35 cellular contexts compared by ENCODE assay signal in the genomic region with DNA sequence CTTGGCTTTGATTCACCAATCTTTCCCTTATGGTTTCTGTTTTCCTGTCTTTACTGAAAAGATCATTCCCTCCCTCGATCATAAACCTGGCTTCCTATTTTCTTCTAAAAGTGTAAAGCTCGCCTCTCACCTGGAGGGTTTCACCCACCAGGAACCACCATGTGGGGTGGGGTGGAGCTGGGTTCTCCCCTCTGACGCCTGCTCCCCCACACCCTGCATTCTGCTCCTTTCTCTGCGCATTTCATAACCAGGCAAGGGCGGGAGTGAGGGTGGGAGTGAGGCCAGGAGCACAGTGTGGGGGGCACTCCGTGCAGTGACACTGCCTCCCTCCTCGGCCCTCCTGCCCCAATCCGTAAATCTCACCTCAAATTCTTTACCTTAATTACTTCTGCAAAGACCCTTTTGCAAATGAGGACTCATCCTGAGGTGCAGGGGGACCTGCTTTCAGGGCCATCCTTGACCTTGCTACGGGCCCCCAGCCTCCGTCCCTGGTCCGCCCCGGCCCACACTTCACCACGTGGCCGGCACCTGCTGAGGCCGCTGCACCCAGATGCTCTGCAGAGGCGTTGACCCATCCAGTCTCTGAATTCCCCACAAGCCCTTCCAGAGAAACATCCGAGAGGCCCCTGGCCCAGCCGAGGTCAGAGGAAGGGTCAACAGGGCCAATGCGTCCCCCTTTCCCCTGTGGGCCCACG. TPM values are rescaled to one million over a fixed set of nuclear protein-coding genes. Genes with fewer than 3 reads are reported as not detected.
"Had no signal": no experiment of that assay in that cellular context is flagged by ENCODE, and none has a peak within 500 bp of the region (broad histone marks: within the 10 kb centered on the region; RNA-seq: fewer than 3 reads in every experiment).

No MANE protein-coding gene starts in this region.

- ATAC-seq: activated CD4-positive, alpha-beta T cell treated with anti-CD3 and anti-CD28 coated beads for 36 hours; activated CD4-positive, CD25-positive, alpha-beta regulatory T cell treated with anti-CD3 and anti-CD28 coated beads, Interleukin-2, amount 50 U/mL, for 24 hours; activated CD8-positive, alpha-beta T cell treated with anti-CD3 and anti-CD28 coated beads, Interleukin-2, amount 10 ng/mL, durations not matched to agents 7 days and 5 days; body of pancreas; PC-3 had no signal

- H3K4me1 Mint-ChIP-seq: activated CD4-positive, alpha-beta T cell treated with anti-CD3 and anti-CD28 coated beads for 36 hours; activated CD4-positive, alpha-beta T cell treated with anti-CD3 and anti-CD28 coated beads, Interleukin-2, amount 10 ng/mL, durations not matched to agents 7 days and 5 days; activated naive CD4-positive, alpha-beta T cell treated with anti-CD3 and anti-CD28 coated beads, Interleukin-2, amount 10 ng/mL, durations not matched to agents 7 days and 5 days had no signal

- H3K27me3 ChIP-seq: adrenal gland, body of pancreas, MG63, Peyer's patch, SJSA1 had no signal

- H3K27ac Mint-ChIP-seq: activated CD4-positive, alpha-beta T cell treated with anti-CD3 and anti-CD28 coated beads for 36 hours; activated CD4-positive, alpha-beta T cell treated with anti-CD3 and anti-CD28 coated beads, Interleukin-2, amount 10 ng/mL, durations not matched to agents 7 days and 5 days; activated CD8-positive, alpha-beta T cell treated with anti-CD3 and anti-CD28 coated beads, Interleukin-2, amount 10 ng/mL, durations not matched to agents 7 days and 5 days; activated naive CD4-positive, alpha-beta T cell treated with anti-CD3 and anti-CD28 coated beads, Interleukin-2, amount 10 ng/mL, durations not matched to agents 7 days and 5 days; activated T-cell treated with anti-CD3 and anti-CD28 coated beads, Interleukin-2, amount 50 U/mL, for 24 hours; activated T-helper 1 cell treated with anti-CD3 and anti-CD28 coated beads, Interleukin-12 subunit alpha, Interleukin-12 subunit beta, Interleukin-2, Interleukin-4 antibody, amounts not matched to agents 30 ng/mL and 10 ng/mL and 1 ng/mL, durations not matched to agents 14 hours and 24 hours and 36 hours; T-helper 1 cell treated with Interleukin-12 subunit alpha and Interleukin-12 subunit beta and Interleukin-4 antibody, amounts not matched to agents 30 μg/mL and 1 μg/mL, for 36 hours; T-helper 2 cell treated with Interferon-gamma antibody and Interleukin-4, amounts not matched to agents 5 μg/mL and 100 μg/mL, for 36 hours had no signal

- H3K27ac ChIP-seq: adrenal gland, body of pancreas, breast epithelium, Peyer's patch, SJSA1 had no signal

- H3K4me1 ChIP-seq: adrenal gland, body of pancreas, breast epithelium, Peyer's patch, SJSA1 had no signal

- DNase-seq: activated CD4-positive, alpha-beta T cell treated with anti-CD3 and anti-CD28 coated beads for 36 hours; activated CD4-positive, alpha-beta T cell treated with anti-CD3 and anti-CD28 coated beads, Interleukin-2, amount 10 ng/mL, durations not matched to agents 7 days and 5 days; activated CD4-positive, alpha-beta T cell treated with anti-CD3 and anti-CD28 coated beads, Interleukin-2, amount 50 U/mL, for 48 hours; activated CD8-positive, alpha-beta T cell treated with anti-CD3 and anti-CD28 coated beads, Interleukin-2, amount 10 ng/mL, durations not matched to agents 7 days and 5 days; activated gamma-delta T cell treated with Interleukin-2 at 50 U/mL for 16 hours; activated naive CD4-positive, alpha-beta T cell treated with anti-CD3 and anti-CD28 coated beads, Interleukin-2, amount 10 ng/mL, durations not matched to agents 7 days and 5 days; activated T-cell treated with anti-CD3 and anti-CD28 coated beads, Interleukin-2, amount 50 U/mL, for 24 hours; adrenal gland; body of pancreas; Kasumi-1; KG1; MG63; NCI-H1048; NCI-H1105 treated with DMSO at 0.1 percent for 48 hours; NCI-H146; NCI-H187; NCI-H2029 treated with DMSO at 0.1 percent for 48 hours; NCI-H2107; NCI-H2171; NCI-H510A; NCI-H526; NCI-H748 treated with DMSO at 0.1 percent for 48 hours; NK-92 treated with Interleukin-12 subunit alpha and Interleukin-12 subunit beta, amount 100 ng/mL, for 24 hours; PC-3; Peyer's patch; RPMI8226; SHP77 treated with DMSO at 0.1 percent for 48 hours; SK-N-SH had no signal

- H3K9ac ChIP-seq: SK-N-SH had no signal

- H3K4me2 ChIP-seq: SK-N-SH had no signal

- H3K36me3 Mint-ChIP-seq: activated naive CD4-positive, alpha-beta T cell treated with anti-CD3 and anti-CD28 coated beads, Interleukin-2, amount 10 ng/mL, durations not matched to agents 7 days and 5 days had no signal

- H3K9me3 Mint-ChIP-seq: activated T-cell treated with anti-CD3 and anti-CD28 coated beads, Interleukin-2, amount 50 U/mL, for 24 hours; T-helper 1 cell treated with Interleukin-12 subunit alpha and Interleukin-12 subunit beta and Interleukin-4 antibody, amounts not matched to agents 30 μg/mL and 1 μg/mL, for 36 hours; T-helper 2 cell treated with Interferon-gamma antibody and Interleukin-4, amounts not matched to agents 5 μg/mL and 100 μg/mL, for 36 hours had no signal

- H3K9me3 ChIP-seq: adrenal gland, SJSA1, SK-N-SH had no signal

- H3K4me3 Mint-ChIP-seq: activated CD4-positive, alpha-beta T cell treated with anti-CD3 and anti-CD28 coated beads for 36 hours; activated CD4-positive, alpha-beta T cell treated with anti-CD3 and anti-CD28 coated beads, Interleukin-2, amount 10 ng/mL, durations not matched to agents 7 days and 5 days; activated CD8-positive, alpha-beta T cell treated with anti-CD3 and anti-CD28 coated beads, Interleukin-2, amount 10 ng/mL, durations not matched to agents 7 days and 5 days; activated naive CD4-positive, alpha-beta T cell treated with anti-CD3 and anti-CD28 coated beads, Interleukin-2, amount 10 ng/mL, durations not matched to agents 7 days and 5 days; activated T-cell treated with anti-CD3 and anti-CD28 coated beads, Interleukin-2, amount 50 U/mL, for 24 hours; activated T-helper 1 cell treated with anti-CD3 and anti-CD28 coated beads, Interleukin-12 subunit alpha, Interleukin-12 subunit beta, Interleukin-2, Interleukin-4 antibody, amounts not matched to agents 30 ng/mL and 10 ng/mL and 1 ng/mL, durations not matched to agents 14 hours and 24 hours and 36 hours; T-helper 1 cell treated with Interleukin-12 subunit alpha and Interleukin-12 subunit beta and Interleukin-4 antibody, amounts not matched to agents 30 μg/mL and 1 μg/mL, for 36 hours; T-helper 2 cell treated with Interferon-gamma antibody and Interleukin-4, amounts not matched to agents 5 μg/mL and 100 μg/mL, for 36 hours had no signal

- H3K27me3 Mint-ChIP-seq: activated CD4-positive, alpha-beta T cell treated with anti-CD3 and anti-CD28 coated beads for 36 hours; activated CD4-positive, alpha-beta T cell treated with anti-CD3 and anti-CD28 coated beads, Interleukin-2, amount 10 ng/mL, durations not matched to agents 7 days and 5 days; activated naive CD4-positive, alpha-beta T cell treated with anti-CD3 and anti-CD28 coated beads, Interleukin-2, amount 10 ng/mL, durations not matched to agents 7 days and 5 days; activated T-cell treated with anti-CD3 and anti-CD28 coated beads, Interleukin-2, amount 50 U/mL, for 24 hours had no signal

RNA-seq across cellular contexts. Expression of gene KCNT1, which starts 59.3 kb away (rescaled TPM):
- total RNA-seq: activated CD4-positive, alpha-beta T cell treated with anti-CD3 and anti-CD28 coated beads for 36 hours; activated CD8-positive, alpha-beta T cell treated with anti-CD3 and anti-CD28 coated beads, Interleukin-2, amount 10 ng/mL, durations not matched to agents 7 days and 5 days; activated T-helper 1 cell treated with anti-CD3 and anti-CD28 coated beads, Interleukin-12 subunit alpha, Interleukin-12 subunit beta, Interleukin-2, Interleukin-4 antibody, amounts not matched to agents 30 ng/mL and 10 ng/mL and 1 ng/mL, durations not matched to agents 14 hours and 24 hours and 36 hours; astrocyte; breast epithelium; PC-3; SJSA1 had no signal
